In genomic region chr14:89427426-89428162, GRCh38 we compare ENCODE assay signal across 9 cellular contexts. TPM values are rescaled to one million over a fixed set of nuclear protein-coding genes. Genes with fewer than 3 reads are reported as not detected.
DNase-seq lines count a peak whose midpoint lies in the region; ATAC-seq and TF ChIP-seq lines count a peak whose summit lies in the region.
"Had no signal": no experiment of that assay in that cellular context is flagged by ENCODE, and none has a peak within 500 bp of the region (broad histone marks: within the 10 kb centered on the region; RNA-seq: fewer than 3 reads in every experiment).

No MANE protein-coding gene starts in this region.

- TF ChIP-seq CTCF in esophagus muscularis mucosa (IDR thresholded peaks at IDR 0.05) (no peak), upper lobe of right lung (IDR thresholded peaks at IDR 0.05) (no peak), PC-3 (conservative IDR thresholded peaks at IDR 0.05; ENCODE audit: low read depth, low read length) (no peak)

- no peak overlapping the region for H3K9ac ChIP-seq in PC-3 (ENCODE audit: low read length)

- WGBS in esophagus muscularis mucosa = 69% methylated on average over 11 of the region's 11 CpGs

- TF ChIP-seq POLR2A in esophagus muscularis mucosa (IDR thresholded peaks at IDR 0.05; ENCODE audit: low read depth) = no peak

- H3K4me3 ChIP-seq in esophagus muscularis mucosa (peak overlapping the region in 3 of 4 donors; percentile 45 to 52 (median 45)), upper lobe of right lung (no peak overlapping the region), PC-3 (ENCODE audit: low read length) (no peak overlapping the region)
- H3K4me3 ChIP-seq: Peyer's patch had no signal

- no TSS peak for BruUV-seq in PC-3 (replicated peaks; lab: Mats Ljungman, UMichigan)

- H3K9me3 ChIP-seq in esophagus muscularis mucosa (no peaks in the 10 kb centered on the region), upper lobe of right lung (no peaks in the 10 kb centered on the region), PC-3 (ENCODE audit: low read length) (no peaks in the 10 kb centered on the region)
- H3K9me3 ChIP-seq: Peyer's patch had no signal

- no peaks in the 10 kb centered on the region for H3K79me2 ChIP-seq in PC-3 (ENCODE audit: low read length)

- peaks cover 84% of the 10 kb centered on the region for H3K4me1 Mint-ChIP-seq in activated naive CD4-positive, alpha-beta T cell treated with anti-CD3 and anti-CD28 coated beads for 36 hours (ENCODE audit: low read depth)

- H3K9me2 ChIP-seq in PC-3 (replicated peaks; ENCODE audit: low read length) = no peaks in the 10 kb centered on the region

- intact Hi-C loops in activated naive CD4-positive, alpha-beta T cell treated with anti-CD3 and anti-CD28 coated beads for 36 hours (cut with micrococcal nuclease) = loop anchor here (2.0 kb wide), 1 partner anchor 253 kb away; no protein-coding TSS in a partner anchor
- intact Hi-C loops in esophagus muscularis mucosa (cut with DNase I) = no loop called here
- intact Hi-C loops in upper lobe of right lung (cut with DNase I) = no loop called here
- intact Hi-C loops in PC-3 (cut with micrococcal nuclease) = no loop called here

- no peak overlapping the region for H3K4me2 ChIP-seq in PC-3 (ENCODE audit: low read length)

- H3K27me3 ChIP-seq in esophagus muscularis mucosa = no peaks in the 10 kb centered on the region
- no peaks in the 10 kb centered on the region for H3K27me3 ChIP-seq in upper lobe of right lung
- no peaks in the 10 kb centered on the region for H3K27me3 ChIP-seq in PC-3 (ENCODE audit: low read length)
- H3K27me3 ChIP-seq: Peyer's patch had no signal

- no peaks in the 10 kb centered on the region for H3K36me3 ChIP-seq in esophagus muscularis mucosa
- H3K36me3 ChIP-seq in upper lobe of right lung = no peaks in the 10 kb centered on the region
- H3K36me3 ChIP-seq in PC-3 (ENCODE audit: low read depth, low read length) = no peaks in the 10 kb centered on the region
- H3K36me3 ChIP-seq: Peyer's patch had no signal

- no peaks in the 10 kb centered on the region for H3K9me3 Mint-ChIP-seq in activated naive CD4-positive, alpha-beta T cell treated with anti-CD3 and anti-CD28 coated beads for 36 hours
- no peaks in the 10 kb centered on the region for H3K9me3 Mint-ChIP-seq in activated naive CD4-positive, alpha-beta T cell treated with anti-CD3 and anti-CD28 coated beads, Interleukin-2, amount 50 U/mL, for 72 hours

- DNase-seq in activated naive CD4-positive, alpha-beta T cell treated with anti-CD3 and anti-CD28 coated beads for 36 hours = no peak
- DNase-seq in activated naive CD4-positive, alpha-beta T cell treated with anti-CD3 and anti-CD28 coated beads, Interleukin-2, amount 50 U/mL, for 72 hours (ENCODE audit: low spot score in 2 of 2) = no peak
- DNase-seq in esophagus muscularis mucosa (ENCODE audit: extremely low spot score) = no peak
- peak; percentile 45 for DNase-seq in midbrain (lab: John Stamatoyannopoulos, UW)
- peak; percentile 2 for DNase-seq in upper lobe of right lung
- DNase-seq in PC-3 = no peak
- no peak for DNase-seq in T-helper 1 cell

- no peaks in the 10 kb centered on the region for H3K27me3 Mint-ChIP-seq in activated naive CD4-positive, alpha-beta T cell treated with anti-CD3 and anti-CD28 coated beads for 36 hours (ENCODE audit: low read depth)

- H2AFZ ChIP-seq in PC-3 (ENCODE audit: low read length) = no peak overlapping the region

- CTCF ChIA-PET in activated naive CD4-positive, alpha-beta T cell treated with anti-CD3 and anti-CD28 coated beads for 36 hours (lab: Charles Lee) = interaction anchor here (0.6 kb wide), 1 partner anchor 108 kb away, joined by 6 read pairs; no protein-coding TSS in a partner anchor
- CTCF ChIA-PET in PC-3 (lab: Charles Lee) = no interaction called here

- H3K27ac Mint-ChIP-seq in activated naive CD4-positive, alpha-beta T cell treated with anti-CD3 and anti-CD28 coated beads for 36 hours = peak overlapping the region; percentile 96
- H3K27ac Mint-ChIP-seq in activated naive CD4-positive, alpha-beta T cell treated with anti-CD3 and anti-CD28 coated beads, Interleukin-2, amount 50 U/mL, for 72 hours = peak overlapping the region in 1 of 2 donors; percentile 91

- peaks cover 40 to 57% (median 50%) of the 10 kb centered on the region in 4 donors for H3K4me1 ChIP-seq in esophagus muscularis mucosa
- peaks cover 24% of the 10 kb centered on the region for H3K4me1 ChIP-seq in upper lobe of right lung
- H3K4me1 ChIP-seq in PC-3 (ENCODE audit: insufficient read depth, low read length) = peaks cover 22% of the 10 kb centered on the region

- no peaks in the 10 kb centered on the region for H3F3A ChIP-seq in PC-3 (ENCODE audit: low read length, unreplicated experiment)

- H3K36me3 Mint-ChIP-seq in activated naive CD4-positive, alpha-beta T cell treated with anti-CD3 and anti-CD28 coated beads for 36 hours (ENCODE audit: low read depth) = peaks cover 2% of the 10 kb centered on the region
- peaks cover 4 to 10% of the 10 kb centered on the region in 2 donors for H3K36me3 Mint-ChIP-seq in activated naive CD4-positive, alpha-beta T cell treated with anti-CD3 and anti-CD28 coated beads, Interleukin-2, amount 50 U/mL, for 72 hours

- POLR2A ChIA-PET in PC-3 (lab: Charles Lee; ENCODE audit: unreplicated experiment) = no interaction called here

- no peak for ATAC-seq in activated naive CD4-positive, alpha-beta T cell treated with anti-CD3 and anti-CD28 coated beads, Interleukin-2, amount 50 U/mL, for 72 hours
- ATAC-seq in upper lobe of right lung = no peak
- ATAC-seq in PC-3 = no peak
- ATAC-seq in HG02678 (IDR thresholded peaks at IDR 0.05; ENCODE audit: unreplicated experiment) = no peak

- peak overlapping the region; percentile 78 to 84 (median 80) for H3K27ac ChIP-seq in esophagus muscularis mucosa (replicated peaks in 1 of 4)
- H3K27ac ChIP-seq in upper lobe of right lung = no peak overlapping the region
- no peak overlapping the region for H3K27ac ChIP-seq in PC-3 (ENCODE audit: low read length)

- H4K20me1 ChIP-seq in PC-3 (ENCODE audit: low read length) = no peaks in the 10 kb centered on the region

- no peak for TF ChIP-seq EP300 in esophagus muscularis mucosa (IDR thresholded peaks at IDR 0.05)

- H3K4me3 Mint-ChIP-seq in activated naive CD4-positive, alpha-beta T cell treated with anti-CD3 and anti-CD28 coated beads for 36 hours = peak overlapping the region; percentile 41

RNA-seq across cellular contexts. Expression of gene FOXN3, which starts 10.6 kb away (rescaled TPM):
- 10 to 100 TPM; 64.6 to 65.0 TPM for total RNA-seq in activated naive CD4-positive, alpha-beta T cell treated with anti-CD3 and anti-CD28 coated beads for 36 hours
- 100 to 1,000 TPM in 1 of 2 donors, 10 to 100 TPM in 1; 75.3 to 104 TPM for total RNA-seq in activated naive CD4-positive, alpha-beta T cell treated with anti-CD3 and anti-CD28 coated beads, Interleukin-2, amount 50 U/mL, for 72 hours
- 100 to 1,000 TPM; 114 to 180 (median 145) TPM for total RNA-seq in esophagus muscularis mucosa
- total RNA-seq in upper lobe of right lung = 103 TPM
- total RNA-seq in PC-3 (2014; rRNA removed) = 13.2 and 13.3 TPM in 2 replicates

Comparison
In these comparisons a context has a peak if more than half of its experiments do, and no peak if none do; other contexts are left out.
1. DNase-seq: peak in midbrain (single experiment) and upper lobe of right lung (single experiment); none in activated naive CD4-positive, alpha-beta T cell treated with anti-CD3 and anti-CD28 coated beads for 36 hours (single experiment), activated naive CD4-positive, alpha-beta T cell treated with anti-CD3 and anti-CD28 coated beads, Interleukin-2, amount 50 U/mL, for 72 hours (0 of 2), esophagus muscularis mucosa (single experiment), PC-3 (single experiment) and T-helper 1 cell (0 of 5).
2. H3K27ac ChIP-seq: peak in esophagus muscularis mucosa (4 of 4); none in upper lobe of right lung (single experiment) and PC-3 (single experiment).
3. H3K4me3 ChIP-seq: peak in esophagus muscularis mucosa (3 of 4); none in upper lobe of right lung (single experiment) and PC-3 (single experiment).